8 cellular contexts compared by ENCODE assay signal in genomic region chr17:33197342-33197741, GRCh38.
"Had no signal": no experiment of that assay in that cellular context is flagged by ENCODE, and none has a peak within 500 bp of the region (broad histone marks: within the 10 kb centered on the region; RNA-seq: fewer than 3 reads in every experiment).

No MANE protein-coding gene starts in this region.

- ATAC-seq: HepG2, K562 had no signal

- H3K4me2 ChIP-seq: KMS-11 had no signal

- H3K9me3 Mint-ChIP-seq: IgD-negative memory B cell had no signal

- DNase-seq: IMR-90, KBM-7, KG1 had no signal

- H3K4me3 ChIP-seq: K562 had no signal

- H3K36me3 Mint-ChIP-seq: IgD-negative memory B cell had no signal

- H3K9ac ChIP-seq: KMS-11 had no signal

- H3K4me1 Mint-ChIP-seq: IgD-negative memory B cell had no signal

- H3K27ac ChIP-seq: HL-60, KMS-11 had no signal

- H3K27ac Mint-ChIP-seq: IgD-negative memory B cell had no signal
